Comparison of ENCODE assay signal across 22 cellular contexts in genomic region chr21:14943636-14944035, GRCh38.
"Had no signal": no experiment of that assay in that cellular context is flagged by ENCODE, and none has a peak within 500 bp of the region (broad histone marks: within the 10 kb centered on the region; RNA-seq: fewer than 3 reads in every experiment).

No MANE protein-coding gene starts in this region.

- H3K4me3 ChIP-seq: heart right ventricle, neural progenitor cell, testis, vagina had no signal

- ATAC-seq: activated T-cell treated with anti-CD3 and anti-CD28 coated beads, Interleukin-2, amount 50 U/mL, for 4 hours; naive thymus-derived CD8-positive, alpha-beta T cell had no signal

- H3K36me3 ChIP-seq: heart right ventricle, neural progenitor cell, vagina had no signal

- FAIRE-seq: endometrium, kidney had no signal

- H3K4me1 ChIP-seq: testis, vagina had no signal

- DNase-seq: activated CD4-positive, alpha-beta T cell treated with anti-CD3 and anti-CD28 coated beads, Interleukin-2, amount 50 U/mL, for 4 hours; activated CD8-positive, alpha-beta memory T cell treated with anti-CD3 and anti-CD28 coated beads for 24 hours; activated CD8-positive, alpha-beta memory T cell treated with anti-CD3 and anti-CD28 coated beads, Interleukin-2, amount 50 U/mL, for 4 hours; activated naive CD4-positive, alpha-beta T cell; activated T-cell treated with anti-CD3 and anti-CD28 coated beads, Interleukin-2, amount 50 U/mL, for 4 hours; amniotic stem cell; cerebellar nuclear complex; effector CD4-positive, alpha-beta T cell; heart right ventricle; kidney; left ventricle myocardium superior; mammary epithelial cell; naive thymus-derived CD8-positive, alpha-beta T cell; posterior cingulate gyrus; retina; stimulated activated CD4-positive, alpha-beta T cell treated with anti-CD3 and anti-CD28 coated beads, Interleukin-4, amount 100 ng/mL, for 1 hour; stimulated activated naive CD4-positive, alpha-beta T cell; T-helper 9 cell; testis had no signal

- H3K4me2 ChIP-seq: neural progenitor cell had no signal

- H2AFZ ChIP-seq: neural progenitor cell had no signal

- H3K27me3 ChIP-seq: heart right ventricle, neural progenitor cell, testis, vagina had no signal

- H3K9me3 ChIP-seq: testis, vagina had no signal

- H3K9ac ChIP-seq: neural progenitor cell had no signal

- H3K27ac ChIP-seq: neural progenitor cell, testis, vagina had no signal
